Comparison of ENCODE assay signal across 1 cellular context in genomic region chr3:116019254-116019763, GRCh38.
TF ChIP-seq lines count a peak whose summit lies in the region.

No MANE protein-coding gene starts in this region.

TF ChIP-seq in K562, 482 proteins besides CTCF, POLR2A, EP300 and RAD21 (continued from another document and continues in another):
- TF ChIP-seq, protein P1, sequence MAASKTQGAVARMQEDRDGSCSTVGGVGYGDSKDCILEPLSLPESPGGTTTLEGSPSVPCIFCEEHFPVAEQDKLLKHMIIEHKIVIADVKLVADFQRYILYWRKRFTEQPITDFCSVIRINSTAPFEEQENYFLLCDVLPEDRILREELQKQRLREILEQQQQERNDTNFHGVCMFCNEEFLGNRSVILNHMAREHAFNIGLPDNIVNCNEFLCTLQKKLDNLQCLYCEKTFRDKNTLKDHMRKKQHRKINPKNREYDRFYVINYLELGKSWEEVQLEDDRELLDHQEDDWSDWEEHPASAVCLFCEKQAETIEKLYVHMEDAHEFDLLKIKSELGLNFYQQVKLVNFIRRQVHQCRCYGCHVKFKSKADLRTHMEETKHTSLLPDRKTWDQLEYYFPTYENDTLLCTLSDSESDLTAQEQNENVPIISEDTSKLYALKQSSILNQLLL (CRISPR knock-in tag; IDR thresholded peaks at IDR 0.05; ENCODE audit: borderline replicate concordance): no peak
- TF ChIP-seq TCF7 (IDR thresholded peaks at IDR 0.05; ENCODE audit: borderline replicate concordance) (no peak), ZNF512 (tag; IDR thresholded peaks at IDR 0.05) (no peak), ZNF444 (CRISPR knock-in tag; IDR thresholded peaks at IDR 0.05) (no peak), THAP7 (CRISPR knock-in tag; IDR thresholded peaks at IDR 0.05) (no peak), EP400 (IDR thresholded peaks at IDR 0.05) (no peak), MAFG (tag; conservative IDR thresholded peaks at IDR 0.05) (peak; percentile 16; the same call in 1 of the 2 replicates), TCF3 (CRISPR knock-in tag; IDR thresholded peaks at IDR 0.05) (peak; percentile 35; the same call in 1 of the 2 replicates), NR2C2 (CRISPR knock-in tag; IDR thresholded peaks at IDR 0.05) (no peak), NR2C2 (tag; IDR thresholded peaks at IDR 0.05) (no peak), PHF21A (IDR thresholded peaks at IDR 0.05; ENCODE audit: borderline replicate concordance, low read depth) (no peak), BRD9 (IDR thresholded peaks at IDR 0.05; ENCODE audit: low read depth, partially characterized antibody) (no peak), ZNF583 (CRISPR knock-in tag; IDR thresholded peaks at IDR 0.05) (no peak), ARID1B (IDR thresholded peaks at IDR 0.05) (peak; percentile 23; the same call in 1 of the 2 replicates), ILF3 (IDR thresholded peaks at IDR 0.05; ENCODE audit: borderline replicate concordance) (no peak), CHD4 (IDR thresholded peaks at IDR 0.05; ENCODE audit: insufficient read depth, insufficient replicate concordance, low read depth, low read length, poor library complexity, severe bottlenecking) (no peak), THRAP3 (IDR thresholded peaks at IDR 0.05; ENCODE audit: borderline replicate concordance) (no peak), ZNF436 (CRISPR knock-in tag; IDR thresholded peaks at IDR 0.05) (no peak), ZBTB7A (IDR thresholded peaks at IDR 0.05; ENCODE audit: borderline replicate concordance, control insufficient read depth, low read depth, low read length) (no peak), ZNF280B (CRISPR knock-in tag; IDR thresholded peaks at IDR 0.05) (no peak), ZBTB12 (CRISPR knock-in tag; IDR thresholded peaks at IDR 0.05) (no peak), ZC3H8 (IDR thresholded peaks at IDR 0.05) (no peak), MYBL2 (IDR thresholded peaks at IDR 0.05; ENCODE audit: low read depth) (no peak), MYBL2 (CRISPR knock-in tag; IDR thresholded peaks at IDR 0.05; ENCODE audit: borderline replicate concordance) (no peak), PTBP1 (IDR thresholded peaks at IDR 0.05; ENCODE audit: low read depth, low read length) (no peak), MTA3 (IDR thresholded peaks at IDR 0.05; ENCODE audit: borderline replicate concordance) (no peak), ZNF282 (CRISPR knock-in tag; IDR thresholded peaks at IDR 0.05) (no peak), SMAD4 (CRISPR knock-in tag; conservative IDR thresholded peaks at IDR 0.05) (no peak), RBM22 (IDR thresholded peaks at IDR 0.05; ENCODE audit: low read depth, low read length, poor library complexity, severe bottlenecking) (no peak), PRDM10 (IDR thresholded peaks at IDR 0.05; ENCODE audit: partially characterized antibody) (no peak)
- TF ChIP-seq, protein P2, sequence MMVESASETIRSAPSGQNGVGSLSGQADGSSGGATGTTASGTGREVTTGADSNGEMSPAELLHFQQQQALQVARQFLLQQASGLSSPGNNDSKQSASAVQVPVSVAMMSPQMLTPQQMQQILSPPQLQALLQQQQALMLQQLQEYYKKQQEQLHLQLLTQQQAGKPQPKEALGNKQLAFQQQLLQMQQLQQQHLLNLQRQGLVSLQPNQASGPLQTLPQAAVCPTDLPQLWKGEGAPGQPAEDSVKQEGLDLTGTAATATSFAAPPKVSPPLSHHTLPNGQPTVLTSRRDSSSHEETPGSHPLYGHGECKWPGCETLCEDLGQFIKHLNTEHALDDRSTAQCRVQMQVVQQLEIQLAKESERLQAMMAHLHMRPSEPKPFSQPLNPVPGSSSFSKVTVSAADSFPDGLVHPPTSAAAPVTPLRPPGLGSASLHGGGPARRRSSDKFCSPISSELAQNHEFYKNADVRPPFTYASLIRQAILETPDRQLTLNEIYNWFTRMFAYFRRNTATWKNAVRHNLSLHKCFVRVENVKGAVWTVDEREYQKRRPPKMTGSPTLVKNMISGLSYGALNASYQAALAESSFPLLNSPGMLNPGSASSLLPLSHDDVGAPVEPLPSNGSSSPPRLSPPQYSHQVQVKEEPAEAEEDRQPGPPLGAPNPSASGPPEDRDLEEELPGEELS (CRISPR knock-in tag; IDR thresholded peaks at IDR 0.05; ENCODE audit: borderline replicate concordance): no peak
- TF ChIP-seq, protein P3, sequence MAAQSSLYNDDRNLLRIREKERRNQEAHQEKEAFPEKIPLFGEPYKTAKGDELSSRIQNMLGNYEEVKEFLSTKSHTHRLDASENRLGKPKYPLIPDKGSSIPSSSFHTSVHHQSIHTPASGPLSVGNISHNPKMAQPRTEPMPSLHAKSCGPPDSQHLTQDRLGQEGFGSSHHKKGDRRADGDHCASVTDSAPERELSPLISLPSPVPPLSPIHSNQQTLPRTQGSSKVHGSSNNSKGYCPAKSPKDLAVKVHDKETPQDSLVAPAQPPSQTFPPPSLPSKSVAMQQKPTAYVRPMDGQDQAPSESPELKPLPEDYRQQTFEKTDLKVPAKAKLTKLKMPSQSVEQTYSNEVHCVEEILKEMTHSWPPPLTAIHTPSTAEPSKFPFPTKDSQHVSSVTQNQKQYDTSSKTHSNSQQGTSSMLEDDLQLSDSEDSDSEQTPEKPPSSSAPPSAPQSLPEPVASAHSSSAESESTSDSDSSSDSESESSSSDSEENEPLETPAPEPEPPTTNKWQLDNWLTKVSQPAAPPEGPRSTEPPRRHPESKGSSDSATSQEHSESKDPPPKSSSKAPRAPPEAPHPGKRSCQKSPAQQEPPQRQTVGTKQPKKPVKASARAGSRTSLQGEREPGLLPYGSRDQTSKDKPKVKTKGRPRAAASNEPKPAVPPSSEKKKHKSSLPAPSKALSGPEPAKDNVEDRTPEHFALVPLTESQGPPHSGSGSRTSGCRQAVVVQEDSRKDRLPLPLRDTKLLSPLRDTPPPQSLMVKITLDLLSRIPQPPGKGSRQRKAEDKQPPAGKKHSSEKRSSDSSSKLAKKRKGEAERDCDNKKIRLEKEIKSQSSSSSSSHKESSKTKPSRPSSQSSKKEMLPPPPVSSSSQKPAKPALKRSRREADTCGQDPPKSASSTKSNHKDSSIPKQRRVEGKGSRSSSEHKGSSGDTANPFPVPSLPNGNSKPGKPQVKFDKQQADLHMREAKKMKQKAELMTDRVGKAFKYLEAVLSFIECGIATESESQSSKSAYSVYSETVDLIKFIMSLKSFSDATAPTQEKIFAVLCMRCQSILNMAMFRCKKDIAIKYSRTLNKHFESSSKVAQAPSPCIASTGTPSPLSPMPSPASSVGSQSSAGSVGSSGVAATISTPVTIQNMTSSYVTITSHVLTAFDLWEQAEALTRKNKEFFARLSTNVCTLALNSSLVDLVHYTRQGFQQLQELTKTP (IDR thresholded peaks at IDR 0.05; ENCODE audit: low read depth in 1 of 2, partially characterized antibody in 2 of 2): no peak
- TF ChIP-seq, protein P4, sequence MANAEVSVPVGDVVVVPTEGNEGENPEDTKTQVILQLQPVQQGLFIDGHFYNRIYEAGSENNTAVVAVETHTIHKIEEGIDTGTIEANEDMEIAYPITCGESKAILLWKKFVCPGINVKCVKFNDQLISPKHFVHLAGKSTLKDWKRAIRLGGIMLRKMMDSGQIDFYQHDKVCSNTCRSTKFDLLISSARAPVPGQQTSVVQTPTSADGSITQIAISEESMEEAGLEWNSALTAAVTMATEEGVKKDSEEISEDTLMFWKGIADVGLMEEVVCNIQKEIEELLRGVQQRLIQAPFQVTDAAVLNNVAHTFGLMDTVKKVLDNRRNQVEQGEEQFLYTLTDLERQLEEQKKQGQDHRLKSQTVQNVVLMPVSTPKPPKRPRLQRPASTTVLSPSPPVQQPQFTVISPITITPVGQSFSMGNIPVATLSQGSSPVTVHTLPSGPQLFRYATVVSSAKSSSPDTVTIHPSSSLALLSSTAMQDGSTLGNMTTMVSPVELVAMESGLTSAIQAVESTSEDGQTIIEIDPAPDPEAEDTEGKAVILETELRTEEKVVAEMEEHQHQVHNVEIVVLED (CRISPR knock-in tag; IDR thresholded peaks at IDR 0.05): no peak
- TF ChIP-seq, protein P5, sequence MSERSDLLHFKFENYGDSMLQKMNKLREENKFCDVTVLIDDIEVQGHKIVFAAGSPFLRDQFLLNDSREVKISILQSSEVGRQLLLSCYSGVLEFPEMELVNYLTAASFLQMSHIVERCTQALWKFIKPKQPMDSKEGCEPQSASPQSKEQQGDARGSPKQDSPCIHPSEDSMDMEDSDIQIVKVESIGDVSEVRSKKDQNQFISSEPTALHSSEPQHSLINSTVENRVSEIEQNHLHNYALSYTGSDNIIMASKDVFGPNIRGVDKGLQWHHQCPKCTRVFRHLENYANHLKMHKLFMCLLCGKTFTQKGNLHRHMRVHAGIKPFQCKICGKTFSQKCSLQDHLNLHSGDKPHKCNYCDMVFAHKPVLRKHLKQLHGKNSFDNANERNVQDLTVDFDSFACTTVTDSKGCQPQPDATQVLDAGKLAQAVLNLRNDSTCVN (CRISPR knock-in tag; IDR thresholded peaks at IDR 0.05): no peak
- TF ChIP-seq, protein P6, sequence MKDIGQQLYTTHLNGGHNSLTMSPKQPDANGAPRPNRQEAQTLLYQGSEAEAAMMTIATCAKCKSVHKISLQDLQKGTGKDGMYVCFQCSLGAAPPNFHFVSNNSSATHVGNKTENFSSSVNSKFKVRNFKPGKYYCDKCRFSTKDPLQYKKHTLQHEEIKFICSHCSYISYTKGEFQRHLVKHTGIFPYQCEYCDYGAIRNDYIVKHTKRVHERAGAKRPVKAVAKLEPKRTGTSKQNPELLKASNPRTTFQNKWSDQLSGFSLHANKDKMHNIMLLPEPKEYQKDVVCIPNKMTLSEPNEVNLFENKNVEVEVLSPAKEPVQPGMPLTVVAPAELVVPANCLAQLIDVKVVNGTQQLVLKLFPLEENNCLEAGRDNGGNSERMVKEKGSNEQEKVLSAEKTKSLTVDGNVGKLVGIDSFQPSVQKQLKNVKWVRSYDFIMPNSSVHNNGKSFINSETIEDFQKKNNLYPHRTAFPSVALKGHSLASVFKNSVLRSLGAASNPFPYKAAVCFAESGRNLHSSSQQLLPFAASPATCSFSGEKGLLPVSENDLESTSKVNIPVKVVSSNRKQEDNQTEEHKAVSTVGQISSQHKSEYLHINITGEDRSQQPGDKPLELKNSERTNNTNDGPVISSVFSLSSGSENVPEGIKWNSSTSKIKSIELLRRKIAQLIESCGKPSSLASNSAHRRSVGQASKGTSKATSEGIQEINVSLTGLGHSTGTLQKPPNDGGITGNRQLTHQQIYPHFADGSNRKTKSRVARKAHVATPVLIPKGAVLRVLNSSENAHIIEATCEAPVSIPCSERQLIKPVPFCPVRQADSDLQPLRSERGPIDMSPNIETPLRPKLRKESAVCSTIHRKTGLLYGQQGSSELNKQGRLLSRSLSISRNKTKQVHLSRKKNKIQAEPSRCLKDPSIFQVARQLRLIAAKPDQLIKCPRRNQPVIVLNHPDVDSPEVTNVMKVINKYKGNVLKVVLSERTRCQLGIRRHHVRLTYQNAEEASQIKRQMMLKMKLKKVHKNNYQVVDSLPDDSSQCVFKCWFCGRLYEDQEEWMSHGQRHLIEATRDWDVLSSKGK (CRISPR knock-in tag; IDR thresholded peaks at IDR 0.05): no peak
